ENCODE assay signal across 33 cellular contexts in the genomic region with DNA sequence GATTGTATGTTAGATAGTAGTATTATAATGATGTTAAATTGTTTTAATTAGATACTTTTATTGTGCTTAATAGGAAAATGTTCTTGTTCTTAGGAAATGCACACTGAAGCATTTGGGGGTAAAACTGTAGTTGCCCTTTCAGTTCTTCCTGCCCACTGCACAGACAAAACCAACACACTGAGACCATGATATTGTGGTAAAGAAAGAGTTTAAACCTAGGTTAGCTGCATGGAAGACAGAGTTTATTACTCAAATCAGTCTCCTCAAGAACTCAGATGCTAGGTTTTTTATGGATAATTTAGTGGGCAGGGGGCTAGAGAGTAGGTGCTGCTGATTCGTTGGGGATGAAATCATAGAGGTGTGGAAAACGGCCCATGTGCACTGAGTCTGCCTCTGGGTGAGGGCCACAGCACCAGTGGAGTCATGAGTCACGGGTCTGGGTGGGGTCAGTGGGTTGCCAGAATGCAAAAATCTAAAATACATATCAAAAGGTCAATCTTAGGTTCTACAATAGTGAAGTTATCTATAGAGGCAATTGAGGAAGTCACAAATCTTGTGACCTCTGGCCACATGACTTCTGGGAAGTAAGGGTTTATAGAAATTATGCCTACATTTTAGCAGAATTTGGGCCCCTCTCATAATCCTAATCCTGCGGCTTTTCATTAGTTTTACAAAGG.
DNase-seq lines count a peak whose midpoint lies in the region; ATAC-seq, FAIRE-seq and TF ChIP-seq lines count a peak whose summit lies in the region.
"Had no signal": no experiment of that assay in that cellular context is flagged by ENCODE, and none has a peak within 500 bp of the region (broad histone marks: within the 10 kb centered on the region; RNA-seq: fewer than 3 reads in every experiment).

No MANE protein-coding gene starts in this region.

- RAD21 ChIA-PET in GM12878 (lab: Charles Lee; ENCODE audit: unreplicated experiment) = no interaction called here

- H3K79me2 ChIP-seq in GM12878 (ENCODE audit: control insufficient read depth, insufficient read depth, low read length) = no peaks in the 10 kb centered on the region

- no TSS peak for BruUV-seq in GM12878 (replicated peaks; lab: Mats Ljungman, UMichigan)

- no peak for TF ChIP-seq EP300 in GM12878 (IDR thresholded peaks at IDR 0.05; ENCODE audit: borderline replicate concordance in 1 of 2, control insufficient read depth in 1 of 2, low read depth in 2 of 2, low read length in 2 of 2)

- FAIRE-seq in GM12878 (lab: Jason Lieb, UNC) = no peak
- FAIRE-seq: G401.6, pancreas, TTC549 had no signal

- no peak for TF ChIP-seq POLR2A in GM12878 (IDR thresholded peaks at IDR 0.05; ENCODE audit: low read depth, low read length)

- SMC1A ChIA-PET in GM12878 (lab: Charles Lee; ENCODE audit: uncharacterized antibody, unreplicated experiment) = interaction anchor here (1.1 kb wide), 1 partner anchor 15 kb away, joined by 3 read pairs; no protein-coding TSS in a partner anchor

- intact Hi-C loops in GM12878 (cut with micrococcal nuclease; ENCODE audit: unreplicated experiment) = no loop called here

- H2AFZ ChIP-seq in GM12878 (ENCODE audit: control insufficient read depth, low read depth, low read length) = peak overlapping the region; percentile 20; the same call in 1 of the 2 replicates
- H2AFZ ChIP-seq: PC-9 had no signal

- TF ChIP-seq CTCF in GM12878 (IDR thresholded peaks at IDR 0.05 in 2 of 3, conservative IDR thresholded peaks at IDR 0.05 in 1 of 3; ENCODE audit: control insufficient read depth in 2 of 3, extremely low read depth in 1 of 3, insufficient read depth in 1 of 3, low read depth in 3 of 3, low read length in 3 of 3) (no peak), neutrophil (IDR thresholded peaks at IDR 0.05) (no peak)

- ATAC-seq in GM12878 (no peak), GM21390 (IDR thresholded peaks at IDR 0.05; ENCODE audit: unreplicated experiment) (no peak)
- ATAC-seq: activated CD4-positive, alpha-beta T cell treated with anti-CD3 and anti-CD28 coated beads for 36 hours; esophagus mucosa; foreskin keratinocyte; left colon; mucosa of descending colon; pancreas; T-cell had no signal

- POLR2A ChIA-PET in GM12878 (lab: Charles Lee) = no interaction called here

- no peaks in the 10 kb centered on the region for H3K9me3 ChIP-seq in GM12878 (replicated peaks; ENCODE audit: control insufficient read depth, insufficient read depth, low read length)
- H3K9me3 ChIP-seq in neutrophil = no peaks in the 10 kb centered on the region
- H3K9me3 ChIP-seq: heart right ventricle, mucosa of descending colon, pancreas, SJCRH30, stomach, tibial artery had no signal

- H3K27ac ChIP-seq in GM12878 (ENCODE audit: control insufficient read depth, insufficient read depth) (no peak overlapping the region), neutrophil (peak overlapping the region; percentile 70)
- H3K27ac ChIP-seq: brain microvascular endothelial cell, foreskin keratinocyte, pancreas, PC-9, SJCRH30, stomach, tibial artery had no signal

- WGBS in GM12878 (ENCODE audit: insufficient coverage, insufficient replicate concordance, low lambda C conversion rate, missing lambda C conversion rate) = 31% methylated on average over 4 of the region's 4 CpGs

- no peaks in the 10 kb centered on the region for H3K36me3 ChIP-seq in GM12878 (ENCODE audit: control insufficient read depth in 2 of 2, insufficient read depth in 2 of 2, low read length in 1 of 2)
- H3K36me3 ChIP-seq in neutrophil = no peaks in the 10 kb centered on the region
- H3K36me3 ChIP-seq: brain microvascular endothelial cell, heart right ventricle, pancreas, SJCRH30, stomach, tibial artery had no signal

- H3K27me3 ChIP-seq in GM12878 (replicated peaks in 1 of 2; ENCODE audit: control insufficient read depth in 2 of 2, insufficient read depth in 2 of 2, low read length in 1 of 2) (no peaks in the 10 kb centered on the region; a peak in 1 of 4 replicates), neutrophil (no peaks in the 10 kb centered on the region)
- H3K27me3 ChIP-seq: brain microvascular endothelial cell, foreskin keratinocyte, heart right ventricle, pancreas, SJCRH30, stomach, tibial artery had no signal

- H3K4me3 ChIP-seq in GM12878 (no peak overlapping the region), neutrophil (ENCODE audit: low read depth in 1 of 2, low read length in 1 of 2) (no peak overlapping the region)
- H3K4me3 ChIP-seq: heart right ventricle, mucosa of descending colon, pancreas, PC-9, SJCRH30, stomach, tibial artery had no signal

- in situ Hi-C loops in GM12878 (cut with MboI) = no loop called here

- TF ChIP-seq RAD21 in GM12878 (IDR thresholded peaks at IDR 0.05; ENCODE audit: insufficient read depth, low read depth, low read length) = no peak

- CTCF ChIA-PET in GM12878 (lab: Yijun Ruan, JAX) = no interaction called here

- H3K4me1 ChIP-seq in GM12878 (ENCODE audit: control insufficient read depth, insufficient read depth, low read length) (no peaks in the 10 kb centered on the region), neutrophil (ENCODE audit: control insufficient read depth in 1 of 2, insufficient read depth in 1 of 2, low read depth in 1 of 2, low read length in 1 of 2) (peaks cover 24 to 35% of the 10 kb centered on the region in 2 experiments)
- H3K4me1 ChIP-seq: foreskin keratinocyte, pancreas, SJCRH30, stomach, tibial artery had no signal

- no peak overlapping the region for H3K9ac ChIP-seq in GM12878 (ENCODE audit: control insufficient read depth, insufficient read depth, low read length)

- no peaks in the 10 kb centered on the region for H4K20me1 ChIP-seq in GM12878 (ENCODE audit: control insufficient read depth, insufficient read depth)

- no peak overlapping the region for H3K4me2 ChIP-seq in GM12878 (ENCODE audit: control insufficient read depth, insufficient read depth)
- H3K4me2 ChIP-seq: PC-9 had no signal

- DNase-seq in NOMO-1 treated with DMSO at 0.1 percent for 48 hours (lab: John Stamatoyannopoulos, UW; ENCODE audit: unreplicated experiment) = peak; percentile 18
- DNase-seq in NOMO-1 treated with dmso at 0.1 percent for 144 hours (lab: John Stamatoyannopoulos, UW; ENCODE audit: unreplicated experiment) = no peak
- DNase-seq in MV-4-11 (lab: John Stamatoyannopoulos, UW) = peak; percentile 64
- DNase-seq in GM12878 (ENCODE audit: low read depth, low spot score) = no peak
- DNase-seq in NK-92 (lab: John Stamatoyannopoulos, UW; ENCODE audit: unreplicated experiment) = no peak
- no peak for DNase-seq in activated CD4-positive, alpha-beta T cell treated with anti-CD3 and anti-CD28 coated beads, Interleukin-2, amount 50 U/mL, for 4 hours
- DNase-seq: 8988T; activated CD4-positive, alpha-beta T cell treated with anti-CD3 and anti-CD28 coated beads for 36 hours; activated CD8-positive, alpha-beta memory T cell treated with anti-CD3 and anti-CD28 coated beads for 24 hours; activated T-cell treated with anti-CD3 and anti-CD28 coated beads, Interleukin-2, amount 50 U/mL, for 24 hours; brain microvascular endothelial cell; DMS53; effector memory CD4-positive, alpha-beta T cell; foreskin keratinocyte; heart right ventricle; NCI-H1105 treated with DMSO at 0.1 percent for 48 hours; NCI-H2081; NCI-H82; nephron progenitor cell; pancreas; PC-9; SJCRH30; stimulated activated CD4-positive, alpha-beta T cell treated with anti-CD3 and anti-CD28 coated beads, Interleukin-12 subunit alpha, Interleukin-12 subunit beta, amount 100 ng/mL, for 4 hours; stomach had no signal

TF ChIP-seq in GM12878, 131 proteins besides CTCF, POLR2A, EP300 and RAD21:
- TF ChIP-seq SUPT20H (IDR thresholded peaks at IDR 0.05; ENCODE audit: borderline replicate concordance, control insufficient read depth, low read depth, low read length) = no peak

Comparison
In these comparisons a context has a peak if more than half of its experiments do, and no peak if none do; other contexts are left out.
1. DNase-seq: peak in NOMO-1 treated with DMSO at 0.1 percent for 48 hours (single experiment) and MV-4-11 (single experiment); none in NOMO-1 treated with dmso at 0.1 percent for 144 hours (single experiment), GM12878 (single experiment), NK-92 (single experiment) and activated CD4-positive, alpha-beta T cell treated with anti-CD3 and anti-CD28 coated beads, Interleukin-2, amount 50 U/mL, for 4 hours (0 of 2).